Comparison of ENCODE assay signal across 10 cellular contexts in the genomic region with DNA sequence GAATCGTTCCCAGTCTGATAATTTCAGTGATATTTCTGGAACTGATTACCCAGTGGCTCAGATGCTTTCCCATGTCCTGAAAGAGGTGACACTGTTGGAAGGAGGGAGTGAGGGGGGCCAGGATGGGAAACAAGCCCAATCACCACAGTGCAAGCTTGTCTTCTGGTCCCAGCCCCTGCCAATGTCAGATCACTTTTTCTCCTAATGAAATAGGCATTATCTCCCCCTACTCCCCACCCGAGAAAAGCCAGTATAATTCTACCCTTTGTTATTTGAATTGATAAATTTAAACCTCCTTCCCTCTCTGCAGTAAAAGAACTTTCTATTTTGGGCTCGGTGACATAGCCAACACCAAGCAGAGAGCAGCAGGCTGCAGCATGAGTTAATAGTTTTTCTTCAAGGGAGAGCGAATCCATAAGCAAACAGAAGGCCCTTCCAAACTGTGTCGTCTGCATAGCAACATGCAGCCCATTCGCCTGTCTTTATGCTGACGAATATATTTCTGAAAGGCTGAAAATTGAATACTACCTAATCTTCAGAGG. TPM values are rescaled to one million over a fixed set of nuclear protein-coding genes. Genes with fewer than 3 reads are reported as not detected.
DNase-seq lines count a peak whose midpoint lies in the region; ATAC-seq and TF ChIP-seq lines count a peak whose summit lies in the region.
"Had no signal": no experiment of that assay in that cellular context is flagged by ENCODE, and none has a peak within 500 bp of the region (broad histone marks: within the 10 kb centered on the region; RNA-seq: fewer than 3 reads in every experiment).

No MANE protein-coding gene starts in this region.

- H3K27me3 Mint-ChIP-seq in stimulated activated naive CD8-positive, alpha-beta T cell treated with anti-CD3 and anti-CD28 coated beads, Interleukin-15, amount 100 ng/mL, for 72 hours: no peaks in the 10 kb centered on the region

- TF ChIP-seq CTCF in gastroesophageal sphincter (IDR thresholded peaks at IDR 0.05) (no peak), osteoblast (IDR thresholded peaks at IDR 0.05; ENCODE audit: extremely low read depth, low read depth, low read length) (no peak)

- H3K9me3 ChIP-seq in SK-N-MC (ENCODE audit: low read depth, low read length): no peaks in the 10 kb centered on the region
- no peaks in the 10 kb centered on the region for H3K9me3 ChIP-seq in gastroesophageal sphincter
- no peaks in the 10 kb centered on the region for H3K9me3 ChIP-seq in osteoblast (ENCODE audit: low read depth, low read length)

- DNase-seq in EH (ENCODE audit: low read depth): peak; percentile 38
- no peak for DNase-seq in SK-N-MC (ENCODE audit: low read depth, low spot score)
- DNase-seq in osteoblast (ENCODE audit: insufficient read length, low spot score, missing footprints): peak; percentile 81
- DNase-seq in LoVo (ENCODE audit: low spot score): no peak
- no peak for DNase-seq in stimulated activated naive CD8-positive, alpha-beta T cell treated with anti-CD3 and anti-CD28 coated beads, Interleukin-15, amount 100 ng/mL, for 72 hours
- DNase-seq: activated CD4-positive, alpha-beta memory T cell treated with anti-CD3 and anti-CD28 coated beads, Interleukin-2, amount 10 ng/mL, durations not matched to agents 7 days and 5 days had no signal

- TF ChIP-seq EP300 in gastroesophageal sphincter (IDR thresholded peaks at IDR 0.05): no peak

- peak overlapping the region; percentile 68 for H3K4me2 ChIP-seq in osteoblast (ENCODE audit: insufficient read depth, low read length)

- H3K4me1 ChIP-seq in gastroesophageal sphincter (peaks cover 0 to 29% (median 4%) of the 10 kb centered on the region in 3 donors), osteoblast (ENCODE audit: insufficient read depth, low read length) (peaks cover 39% of the 10 kb centered on the region)

- H3K4me3 ChIP-seq in SK-N-MC: peak overlapping the region; percentile 65
- no peak overlapping the region for H3K4me3 ChIP-seq in gastroesophageal sphincter
- peak overlapping the region; percentile 42 for H3K4me3 ChIP-seq in osteoblast (ENCODE audit: insufficient read depth, low read length)
- H3K4me3 ChIP-seq: lung had no signal

- H3K79me2 ChIP-seq in osteoblast (ENCODE audit: insufficient read depth, low read length): no peaks in the 10 kb centered on the region

- no peak overlapping the region; the same call in 1 of the 2 replicates for H3K27ac ChIP-seq in SK-N-MC
- H3K27ac ChIP-seq in gastroesophageal sphincter: peak overlapping the region; percentile 16 to 70 (median 60)
- H3K27ac ChIP-seq in osteoblast (ENCODE audit: low read depth, low read length): peak overlapping the region; percentile 86

- H3K27me3 ChIP-seq in gastroesophageal sphincter: no peaks in the 10 kb centered on the region
- H3K27me3 ChIP-seq in osteoblast (ENCODE audit: insufficient read depth, low read length): no peaks in the 10 kb centered on the region

- no peaks in the 10 kb centered on the region for H4K20me1 ChIP-seq in osteoblast (ENCODE audit: insufficient read depth, low read length)

- H3K36me3 ChIP-seq in SK-N-MC (ENCODE audit: insufficient read depth, low read length) (no peaks in the 10 kb centered on the region), gastroesophageal sphincter (no peaks in the 10 kb centered on the region), osteoblast (ENCODE audit: insufficient read depth, low read length) (no peaks in the 10 kb centered on the region)

- peak overlapping the region; percentile 56 for H3K9ac ChIP-seq in SK-N-MC (ENCODE audit: insufficient read length)

- no peak overlapping the region for H3K27ac Mint-ChIP-seq in stimulated activated naive CD8-positive, alpha-beta T cell treated with anti-CD3 and anti-CD28 coated beads, Interleukin-15, amount 100 ng/mL, for 72 hours
- H3K27ac Mint-ChIP-seq: activated CD4-positive, alpha-beta memory T cell treated with anti-CD3 and anti-CD28 coated beads, Interleukin-2, amount 10 ng/mL, durations not matched to agents 7 days and 5 days had no signal

- H3K4me1 Mint-ChIP-seq in stimulated activated naive CD8-positive, alpha-beta T cell treated with anti-CD3 and anti-CD28 coated beads, Interleukin-15, amount 100 ng/mL, for 72 hours: no peaks in the 10 kb centered on the region
- H3K4me1 Mint-ChIP-seq: activated CD4-positive, alpha-beta memory T cell treated with anti-CD3 and anti-CD28 coated beads, Interleukin-2, amount 10 ng/mL, durations not matched to agents 7 days and 5 days had no signal

- 11 to 28% methylated on average over 6 to 7 of the region's 7 CpGs for WGBS in gastroesophageal sphincter (ENCODE audit: low coverage in 1 of 2), 2 donors

- TF ChIP-seq POLR2A in gastroesophageal sphincter (IDR thresholded peaks at IDR 0.05): no peak

- H2AFZ ChIP-seq in osteoblast (ENCODE audit: low read length): peak overlapping the region; percentile 69

- ATAC-seq in gastroesophageal sphincter: no peak
- no peak for ATAC-seq in HG02623 (IDR thresholded peaks at IDR 0.05; ENCODE audit: unreplicated experiment)
- ATAC-seq in GM21360 (IDR thresholded peaks at IDR 0.05; ENCODE audit: unreplicated experiment): no peak
- ATAC-seq in stimulated activated naive CD8-positive, alpha-beta T cell treated with anti-CD3 and anti-CD28 coated beads, Interleukin-15, amount 100 ng/mL, for 72 hours: no peak

- no peaks in the 10 kb centered on the region for H3K9me3 Mint-ChIP-seq in stimulated activated naive CD8-positive, alpha-beta T cell treated with anti-CD3 and anti-CD28 coated beads, Interleukin-15, amount 100 ng/mL, for 72 hours
- H3K9me3 Mint-ChIP-seq: activated CD4-positive, alpha-beta memory T cell treated with anti-CD3 and anti-CD28 coated beads, Interleukin-2, amount 10 ng/mL, durations not matched to agents 7 days and 5 days had no signal

- H3K4me3 Mint-ChIP-seq in stimulated activated naive CD8-positive, alpha-beta T cell treated with anti-CD3 and anti-CD28 coated beads, Interleukin-15, amount 100 ng/mL, for 72 hours: no peak overlapping the region
- H3K4me3 Mint-ChIP-seq: activated CD4-positive, alpha-beta memory T cell treated with anti-CD3 and anti-CD28 coated beads, Interleukin-2, amount 10 ng/mL, durations not matched to agents 7 days and 5 days had no signal

RNA-seq across cellular contexts. Expression of a gene that starts 14.6 kb away (rescaled TPM):
- total RNA-seq in gastroesophageal sphincter (100 to 1,000 TPM; 116 to 212 (median 129) TPM), osteoblast (44.2 and 55.4 TPM in 2 replicates)

Comparison
In these comparisons a context has a peak if more than half of its experiments do, and no peak if none do; other contexts are left out.
1. DNase-seq: peak in EH (single experiment) and osteoblast (single experiment); none in SK-N-MC (single experiment), LoVo (single experiment) and stimulated activated naive CD8-positive, alpha-beta T cell treated with anti-CD3 and anti-CD28 coated beads, Interleukin-15, amount 100 ng/mL, for 72 hours (0 of 2).
2. H3K4me3 ChIP-seq: peak in SK-N-MC (single experiment) and osteoblast (single experiment); none in gastroesophageal sphincter (0 of 2).